8 cellular contexts compared by ENCODE assay signal in the genomic region with DNA sequence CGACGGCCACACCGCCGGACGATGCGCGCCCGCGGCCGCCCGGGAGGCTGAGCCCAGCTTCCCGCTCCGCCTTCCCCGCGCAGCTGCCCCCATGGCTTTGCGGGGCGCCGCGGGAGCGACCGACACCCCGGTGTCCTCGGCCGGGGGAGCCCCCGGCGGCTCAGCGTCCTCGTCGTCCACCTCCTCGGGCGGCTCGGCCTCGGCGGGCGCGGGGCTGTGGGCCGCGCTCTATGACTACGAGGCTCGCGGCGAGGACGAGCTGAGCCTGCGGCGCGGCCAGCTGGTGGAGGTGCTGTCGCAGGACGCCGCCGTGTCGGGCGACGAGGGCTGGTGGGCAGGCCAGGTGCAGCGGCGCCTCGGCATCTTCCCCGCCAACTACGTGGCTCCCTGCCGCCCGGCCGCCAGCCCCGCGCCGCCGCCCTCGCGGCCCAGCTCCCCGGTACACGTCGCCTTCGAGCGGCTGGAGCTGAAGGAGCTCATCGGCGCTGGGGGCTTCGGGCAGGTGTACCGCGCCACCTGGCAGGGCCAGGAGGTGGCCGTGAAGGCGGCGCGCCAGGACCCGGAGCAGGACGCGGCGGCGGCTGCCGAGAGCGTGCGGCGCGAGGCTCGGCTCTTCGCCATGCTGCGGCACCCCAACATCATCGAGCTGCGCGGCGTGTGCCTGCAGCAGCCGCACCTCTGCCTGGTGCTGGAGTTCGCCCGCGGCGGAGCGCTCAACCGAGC. TPM values are rescaled to one million over a fixed set of nuclear protein-coding genes. Genes with fewer than 3 reads are reported as not detected.
DNase-seq lines count a peak whose midpoint lies in the region; ATAC-seq and TF ChIP-seq lines count a peak whose summit lies in the region.

No MANE protein-coding gene starts in this region.

- H3K4me3 Mint-ChIP-seq in T-helper 2 cell treated with Interferon-gamma antibody and Interleukin-4, amounts not matched to agents 5 μg/mL and 100 μg/mL, for 36 hours: no peak overlapping the region

- 0 out of 2 replicates have a peak, but pooled peaks cover 15% of the 10 kb centered on the region for H4K20me1 ChIP-seq in BLaER1

- H3K4me1 Mint-ChIP-seq in T-helper 2 cell treated with Interferon-gamma antibody and Interleukin-4, amounts not matched to agents 5 μg/mL and 100 μg/mL, for 36 hours (ENCODE audit: low read depth): peaks cover 7% of the 10 kb centered on the region

- peak overlapping the region; percentile 100 for H3K4me2 ChIP-seq in BLaER1

- H3K9me3 Mint-ChIP-seq in T-helper 2 cell treated with Interferon-gamma antibody and Interleukin-4, amounts not matched to agents 5 μg/mL and 100 μg/mL, for 36 hours: no peaks in the 10 kb centered on the region

- H3K9me3 ChIP-seq in BLaER1 (no peaks in the 10 kb centered on the region), lung (ENCODE audit: control insufficient read depth in 2 of 2, insufficient read depth in 1 of 2, low read length in 1 of 2) (no peaks in the 10 kb centered on the region)

- peaks cover 34% of the 10 kb centered on the region for H3K27me3 Mint-ChIP-seq in T-helper 2 cell treated with Interferon-gamma antibody and Interleukin-4, amounts not matched to agents 5 μg/mL and 100 μg/mL, for 36 hours (ENCODE audit: low read depth)

- no peak overlapping the region for H3K27ac Mint-ChIP-seq in T-helper 2 cell treated with Interferon-gamma antibody and Interleukin-4, amounts not matched to agents 5 μg/mL and 100 μg/mL, for 36 hours

- H3K4me1 ChIP-seq in BLaER1 (peaks cover 25% of the 10 kb centered on the region), lung (ENCODE audit: control insufficient read depth in 2 of 2, insufficient read depth in 2 of 2, low read length in 2 of 2) (peaks cover 0 to 12% of the 10 kb centered on the region in 2 donors)

- no peak for TF ChIP-seq CTCF in choroid plexus epithelial cell (conservative IDR thresholded peaks at IDR 0.05; ENCODE audit: low read depth, low read length)
- no peak for TF ChIP-seq CTCF in lung (IDR thresholded peaks at IDR 0.05; ENCODE audit: control extremely low read depth, extremely low read depth)

- DNase-seq in T-helper 2 cell treated with Interferon-gamma antibody and Interleukin-4, amounts not matched to agents 5 μg/mL and 100 μg/mL, for 36 hours (ENCODE audit: low spot score): peak; percentile 19
- DNase-seq in choroid plexus epithelial cell (ENCODE audit: low read depth) (no peak), lung (ENCODE audit: low spot score) (no peak), inferior parietal cortex (ENCODE audit: extremely low spot score) (no peak)
- peak; percentile 29 for DNase-seq in stimulated activated naive CD8-positive, alpha-beta T cell treated with anti-CD3 and anti-CD28 coated beads, Interleukin-15, Interleukin-2, amounts not matched to agents 100 U/mL and 50 U/mL, for 24 hours

- peak overlapping the region; percentile 83 for H3K4me3 ChIP-seq in BLaER1
- peak overlapping the region; percentile 52 for H3K4me3 ChIP-seq in choroid plexus epithelial cell (ENCODE audit: low read depth, low read length)
- H3K4me3 ChIP-seq in lung: peak overlapping the region; percentile 64

- H3K27ac ChIP-seq in BLaER1 (peak overlapping the region; percentile 79), lung (ENCODE audit: low read depth in 1 of 2, low read length in 1 of 2) (peak overlapping the region in 1 of 2 donors; percentile 90)

- H3K27me3 ChIP-seq in BLaER1: peaks cover 15% of the 10 kb centered on the region; the same call in 1 of the 2 replicates
- H3K27me3 ChIP-seq in lung (ENCODE audit: control insufficient read depth, insufficient read depth): no peaks in the 10 kb centered on the region

- no peaks in the 10 kb centered on the region for H3K36me3 ChIP-seq in BLaER1
- H3K36me3 ChIP-seq in lung (ENCODE audit: control insufficient read depth in 2 of 2, insufficient read depth in 2 of 2, low read length in 2 of 2): no peaks in the 10 kb centered on the region

- 1% methylated on average over 57 to 105 of the region's 105 CpGs for WGBS in lung, 2 donors

- peak overlapping the region; percentile 81 for H3K9ac ChIP-seq in BLaER1

- ATAC-seq in GM19035 (IDR thresholded peaks at IDR 0.05; ENCODE audit: unreplicated experiment): peak; percentile 28
- ATAC-seq in HG03175 (IDR thresholded peaks at IDR 0.05; ENCODE audit: unreplicated experiment): peak; percentile 26
- peak; percentile 22 for ATAC-seq in lung (ENCODE audit: insufficient read depth, low FRiP score)
- peak; percentile 19 for ATAC-seq in stimulated activated naive CD8-positive, alpha-beta T cell treated with anti-CD3 and anti-CD28 coated beads, Interleukin-15, Interleukin-2, amounts not matched to agents 100 U/mL and 50 U/mL, for 24 hours

- H3K36me3 Mint-ChIP-seq in T-helper 2 cell treated with Interferon-gamma antibody and Interleukin-4, amounts not matched to agents 5 μg/mL and 100 μg/mL, for 36 hours (ENCODE audit: low read depth): no peaks in the 10 kb centered on the region

RNA-seq across cellular contexts. Expression of gene MAP3K21, which starts 0.6 kb away (rescaled TPM):
- 10 to 100 TPM in 1 of 2 donors, 1 to 10 TPM in 1; 7.7 to 11.4 TPM for total RNA-seq in lung
- polyA plus RNA-seq in lung: 1 to 10 TPM; 3.2 to 3.7 TPM

RNA-seq across cellular contexts. Expression of gene PCNX2, which starts 32.6 kb away (rescaled TPM):
- 10 to 100 TPM; 10.3 to 15.1 TPM for total RNA-seq in lung
- 1 to 10 TPM; 2.0 to 2.5 TPM for polyA plus RNA-seq in lung

Comparison
In these comparisons a context has a peak if more than half of its experiments do, and no peak if none do; other contexts are left out.
1. DNase-seq: peak in T-helper 2 cell treated with Interferon-gamma antibody and Interleukin-4, amounts not matched to agents 5 μg/mL and 100 μg/mL, for 36 hours (single experiment) and stimulated activated naive CD8-positive, alpha-beta T cell treated with anti-CD3 and anti-CD28 coated beads, Interleukin-15, Interleukin-2, amounts not matched to agents 100 U/mL and 50 U/mL, for 24 hours (single experiment); none in choroid plexus epithelial cell (single experiment), lung (single experiment) and inferior parietal cortex (single experiment).
2. Peak in every context shown above with its lines, with median percentiles within 50 percentile points of each other: H3K4me3 ChIP-seq and ATAC-seq.